1 cellular context compared by ENCODE assay signal in the genomic region with DNA sequence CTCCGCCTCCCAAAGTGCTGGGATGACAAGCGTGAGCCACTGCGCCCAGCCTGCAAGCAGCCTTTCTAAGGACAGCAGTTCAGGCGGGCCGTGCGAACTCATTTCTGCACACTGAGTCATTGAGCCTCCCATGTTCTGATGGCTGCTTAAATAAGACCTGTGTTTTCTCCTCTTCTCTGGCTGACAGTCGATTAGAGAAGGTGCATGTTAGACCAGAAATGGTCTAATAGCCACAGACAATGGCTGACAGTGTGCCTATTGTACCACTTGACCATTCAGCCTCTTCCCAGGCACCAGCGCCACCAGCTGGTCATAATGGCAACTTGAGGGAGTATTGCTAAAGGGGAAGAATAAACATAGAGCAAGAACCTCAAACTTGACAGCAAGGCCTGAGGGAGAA.
TF ChIP-seq lines count a peak whose summit lies in the region.

No MANE protein-coding gene starts in this region.

TF ChIP-seq in IMR-90, 13 proteins besides CTCF, POLR2A, EP300 and RAD21 (continued from another document):
- TF ChIP-seq, protein P1, sequence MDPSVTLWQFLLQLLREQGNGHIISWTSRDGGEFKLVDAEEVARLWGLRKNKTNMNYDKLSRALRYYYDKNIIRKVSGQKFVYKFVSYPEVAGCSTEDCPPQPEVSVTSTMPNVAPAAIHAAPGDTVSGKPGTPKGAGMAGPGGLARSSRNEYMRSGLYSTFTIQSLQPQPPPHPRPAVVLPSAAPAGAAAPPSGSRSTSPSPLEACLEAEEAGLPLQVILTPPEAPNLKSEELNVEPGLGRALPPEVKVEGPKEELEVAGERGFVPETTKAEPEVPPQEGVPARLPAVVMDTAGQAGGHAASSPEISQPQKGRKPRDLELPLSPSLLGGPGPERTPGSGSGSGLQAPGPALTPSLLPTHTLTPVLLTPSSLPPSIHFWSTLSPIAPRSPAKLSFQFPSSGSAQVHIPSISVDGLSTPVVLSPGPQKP (IDR thresholded peaks at IDR 0.05; ENCODE audit: borderline replicate concordance, low read depth, low read length), result no peak
- TF ChIP-seq, protein P2, sequence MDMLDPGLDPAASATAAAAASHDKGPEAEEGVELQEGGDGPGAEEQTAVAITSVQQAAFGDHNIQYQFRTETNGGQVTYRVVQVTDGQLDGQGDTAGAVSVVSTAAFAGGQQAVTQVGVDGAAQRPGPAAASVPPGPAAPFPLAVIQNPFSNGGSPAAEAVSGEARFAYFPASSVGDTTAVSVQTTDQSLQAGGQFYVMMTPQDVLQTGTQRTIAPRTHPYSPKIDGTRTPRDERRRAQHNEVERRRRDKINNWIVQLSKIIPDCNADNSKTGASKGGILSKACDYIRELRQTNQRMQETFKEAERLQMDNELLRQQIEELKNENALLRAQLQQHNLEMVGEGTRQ (IDR thresholded peaks at IDR 0.05; ENCODE audit: low read depth, low read length), result no peak
TF ChIP-seq in IMR-90: peak in this region for 0.
